Comparison of ENCODE assay signal across 12 cellular contexts in genomic region chr6:134253681-134254080, GRCh38.
A peak's percentile ranks its signal among the peaks of the same experiment; 100 is the strongest.
DNase-seq lines count a peak whose midpoint lies in the region; ATAC-seq, FAIRE-seq and TF ChIP-seq lines count a peak whose summit lies in the region.
"Had no signal": no experiment of that assay in that cellular context is flagged by ENCODE, and none has a peak within 500 bp of the region (broad histone marks: within the 10 kb centered on the region; RNA-seq: fewer than 3 reads in every experiment).

No MANE protein-coding gene starts in this region.

- H3K27me3 ChIP-seq in suprapubic skin, result no peaks in the 10 kb centered on the region

- no peaks in the 10 kb centered on the region for H3K9me3 ChIP-seq in A549
- H3K9me3 ChIP-seq in mesodermal cell (ENCODE audit: control insufficient read depth, low read length), result no peaks in the 10 kb centered on the region
- H3K9me3 ChIP-seq in suprapubic skin, result no peaks in the 10 kb centered on the region

- no peak for DNase-seq in A549 (ENCODE audit: low read depth in 1 of 2, low spot score in 1 of 2)
- DNase-seq in M059J (ENCODE audit: low read depth), result peak; percentile 57
- DNase-seq in epithelial cell of proximal tubule (ENCODE audit: low read depth), result peak; percentile 84
- no peak for DNase-seq in HCEC 1CT
- DNase-seq in activated CD4-positive, alpha-beta T cell treated with anti-CD3 and anti-CD28 coated beads for 4 hours, result no peak
- DNase-seq in suprapubic skin (ENCODE audit: low spot score in 2 of 2), result no peak
- DNase-seq: activated T-cell treated with anti-CD3 and anti-CD28 coated beads for 4 hours; NCI-H1436; stimulated activated CD4-positive, alpha-beta T cell treated with anti-CD3 and anti-CD28 coated beads, Interleukin-2, amount 100 ng/mL, for 48 hours; T1000 had no signal

- no peak for TF ChIP-seq CTCF in A549 (IDR thresholded peaks at IDR 0.05)
- no peak for TF ChIP-seq CTCF in epithelial cell of proximal tubule (conservative IDR thresholded peaks at IDR 0.05; ENCODE audit: low read depth, low read length)
- no peak for TF ChIP-seq CTCF in suprapubic skin (IDR thresholded peaks at IDR 0.05)

- H3K4me3 ChIP-seq in A549, result no peak overlapping the region
- H3K4me3 ChIP-seq in epithelial cell of proximal tubule (ENCODE audit: low read depth, low read length), result no peak overlapping the region
- no peak overlapping the region for H3K4me3 ChIP-seq in mesodermal cell (ENCODE audit: extremely low read depth, insufficient read depth, low read length, poor library complexity, severe bottlenecking)
- H3K4me3 ChIP-seq in suprapubic skin, result no peak overlapping the region

- H3K36me3 ChIP-seq in mesodermal cell (ENCODE audit: control insufficient read depth, insufficient read depth, low read length) (no peaks in the 10 kb centered on the region), suprapubic skin (no peaks in the 10 kb centered on the region)

- FAIRE-seq in A549 (lab: Jason Lieb, UNC), result no peak

- WGBS in A549 (ENCODE audit: missing lambda C conversion rate), result 77% methylated on average over 7 of the region's 7 CpGs
- WGBS in mesodermal cell (ENCODE audit: insufficient coverage in 2 of 2), 2 experiments, result 70 to 85% methylated on average over 5 to 7 of the region's 7 CpGs
- WGBS in suprapubic skin, result 58% methylated on average over 7 of the region's 7 CpGs

- no peak for TF ChIP-seq RAD21 in A549 (conservative IDR thresholded peaks at IDR 0.05 in 1 of 2, IDR thresholded peaks at IDR 0.05 in 1 of 2)

- TF ChIP-seq EP300 in A549 (IDR thresholded peaks at IDR 0.05) (no peak), suprapubic skin (IDR thresholded peaks at IDR 0.05) (no peak)

- no peak overlapping the region for H3K4me2 ChIP-seq in A549

- H3K4me1 ChIP-seq in A549 (peaks cover 19% of the 10 kb centered on the region), mesodermal cell (ENCODE audit: control insufficient read depth, insufficient read depth, low read length, poor library complexity, severe bottlenecking) (no peaks in the 10 kb centered on the region), suprapubic skin (peaks cover 16% of the 10 kb centered on the region)

- ATAC-seq in A549 (no peak), GM21390 (IDR thresholded peaks at IDR 0.05; ENCODE audit: unreplicated experiment) (no peak)

- POLR2A ChIA-PET in A549 (lab: Yijun Ruan, JAX), result no interaction called here

- no peak for TF ChIP-seq POLR2A in A549 (IDR thresholded peaks at IDR 0.05; ENCODE audit: low read length)
- TF ChIP-seq POLR2A in suprapubic skin (IDR thresholded peaks at IDR 0.05), result no peak

- H3K27ac ChIP-seq in A549, result no peak overlapping the region
- H3K27ac ChIP-seq in mesodermal cell (ENCODE audit: low read depth, low read length, severe bottlenecking), result peak overlapping the region; percentile 29
- H3K27ac ChIP-seq in suprapubic skin, result no peak overlapping the region

- CTCF ChIA-PET in A549 (lab: Yijun Ruan, JAX), result interaction anchor here (0.6 to 1.4 kb wide), 3 partner anchors 69 to 570 kb away, joined by 3 to 5 read pairs (median 3); no protein-coding TSS in a partner anchor

TF ChIP-seq in A549, 52 proteins besides CTCF, POLR2A, EP300 and RAD21:
- TF ChIP-seq RARB (CRISPR knock-in tag; IDR thresholded peaks at IDR 0.05) (no peak), TP53 (CRISPR knock-in tag; IDR thresholded peaks at IDR 0.05) (no peak), ZC3H11A (IDR thresholded peaks at IDR 0.05) (no peak), MAFK (IDR thresholded peaks at IDR 0.05; ENCODE audit: partially characterized antibody) (peak; percentile 18)

Comparison
In these comparisons a context has a peak if more than half of its experiments do, and no peak if none do; other contexts are left out.
1. DNase-seq: peak in M059J (single experiment) and epithelial cell of proximal tubule (single experiment); none in A549 (0 of 2), HCEC 1CT (single experiment), activated CD4-positive, alpha-beta T cell treated with anti-CD3 and anti-CD28 coated beads for 4 hours (0 of 2) and suprapubic skin (0 of 2).